In the genomic region with DNA sequence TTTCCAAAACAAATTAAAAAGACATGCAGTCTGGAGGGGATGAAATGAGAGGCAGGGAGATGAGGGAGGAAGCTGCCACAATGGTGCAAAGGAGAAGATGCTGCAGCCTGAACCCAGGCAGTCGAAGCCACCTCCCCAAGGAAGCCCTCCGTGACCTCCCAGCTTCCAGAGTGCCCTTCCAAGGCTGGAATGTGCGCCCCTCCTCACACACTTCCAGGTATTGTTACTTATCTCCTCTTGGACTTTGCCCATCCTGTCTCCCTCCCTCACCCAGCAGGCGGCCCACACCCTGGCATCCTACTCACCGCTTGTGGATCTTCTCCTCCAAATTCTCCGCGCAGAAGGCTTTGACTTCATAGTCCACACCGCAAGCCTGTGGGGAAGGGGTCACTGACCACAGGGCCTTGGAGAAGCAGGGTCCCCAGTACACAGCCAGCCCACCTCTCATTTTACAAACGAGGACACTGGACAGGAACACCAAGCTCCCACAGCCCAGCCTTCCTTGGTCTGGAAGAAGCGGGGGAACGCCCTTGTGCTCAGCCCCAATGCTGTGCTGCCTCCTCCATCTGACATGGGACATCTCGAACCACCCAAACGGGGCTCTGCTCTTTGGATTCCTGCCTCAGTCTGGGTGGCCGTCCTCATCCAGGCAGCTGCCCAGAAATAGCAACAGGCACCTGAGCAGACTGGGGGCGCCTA, we compare ENCODE assay signal across 10 cellular contexts. TPM values are rescaled to one million over a fixed set of nuclear protein-coding genes. Genes with fewer than 3 reads are reported as not detected.
DNase-seq lines count a peak whose midpoint lies in the region; ATAC-seq and TF ChIP-seq lines count a peak whose summit lies in the region.
"Had no signal": no experiment of that assay in that cellular context is flagged by ENCODE, and none has a peak within 500 bp of the region (broad histone marks: within the 10 kb centered on the region; RNA-seq: fewer than 3 reads in every experiment).

No MANE protein-coding gene starts in this region.

- H3K27ac Mint-ChIP-seq in natural killer cell: peak overlapping the region; percentile 24 to 74
- no peak overlapping the region for H3K27ac Mint-ChIP-seq in natural killer cell treated with Interleukin-12 subunit alpha and Interleukin-12 subunit beta and Interleukin-15 and Interleukin-18, amount 100 ng/mL, for 72 hours
- peak overlapping the region in 8 of 10 donors; percentile 9 to 97 (median 91) for H3K27ac Mint-ChIP-seq in naive thymus-derived CD8-positive, alpha-beta T cell

- ATAC-seq in natural killer cell (no peak), left cardiac atrium (peak in 1 of 2 donors; percentile 10), HG03354 (IDR thresholded peaks at IDR 0.05; ENCODE audit: poor library complexity, severe bottlenecking, unreplicated experiment) (no peak)
- ATAC-seq in natural killer cell treated with Interleukin-12 subunit alpha and Interleukin-12 subunit beta and Interleukin-15 and Interleukin-18, amount 100 ng/mL, for 72 hours: no peak
- no peak for ATAC-seq in naive thymus-derived CD8-positive, alpha-beta T cell

- no peaks in the 10 kb centered on the region for H3K4me1 ChIP-seq in breast epithelium

- no peaks in the 10 kb centered on the region for H3K27me3 ChIP-seq in breast epithelium
- H3K27me3 ChIP-seq: suprapubic skin had no signal

- H3K27ac ChIP-seq in breast epithelium: peak overlapping the region in 1 of 2 donors; percentile 52
- H3K27ac ChIP-seq: suprapubic skin had no signal

- intact Hi-C loops in natural killer cell (cut with micrococcal nuclease): loop anchor here (1.0 to 5.0 kb wide), 4 partner anchors 46 to 252 kb away; no protein-coding TSS in a partner anchor
- intact Hi-C loops in left cardiac atrium (cut with DNase I): loop anchor here (1.0 to 5.0 kb wide), 3 partner anchors 46 to 104 kb away; no protein-coding TSS in a partner anchor
- intact Hi-C loops in breast epithelium (cut with DNase I; ENCODE audit: low total_unique reads): loop anchor here (2.0 kb wide), 1 partner anchor 104 kb away; no protein-coding TSS in a partner anchor

- TF ChIP-seq POLR2A in breast epithelium (IDR thresholded peaks at IDR 0.05): no peak

- DNase-seq in natural killer cell: no peak
- no peak for DNase-seq in natural killer cell treated with Interleukin-12 subunit alpha and Interleukin-12 subunit beta and Interleukin-15 and Interleukin-18, amount 100 ng/mL, for 72 hours (ENCODE audit: low spot score)
- peak; percentile 55 for DNase-seq in left cardiac atrium
- no peak for DNase-seq in naive thymus-derived CD8-positive, alpha-beta T cell
- no peak for DNase-seq in NCI-H187 treated with DMSO at 0.1 percent for 48 hours (lab: John Stamatoyannopoulos, UW)
- no peak for DNase-seq in SK-N-DZ (ENCODE audit: low spot score)
- no peak for DNase-seq in breast epithelium (ENCODE audit: low spot score in 2 of 2)

- TF ChIP-seq CTCF in natural killer cell (IDR thresholded peaks at IDR 0.05) (no peak), breast epithelium (IDR thresholded peaks at IDR 0.05) (no peak)

- H3K36me3 ChIP-seq in breast epithelium: peaks cover 19% of the 10 kb centered on the region

- peaks cover 32 to 33% of the 10 kb centered on the region in 2 donors for H3K4me1 Mint-ChIP-seq in natural killer cell
- peaks cover 20 to 30% of the 10 kb centered on the region in 2 donors for H3K4me1 Mint-ChIP-seq in natural killer cell treated with Interleukin-12 subunit alpha and Interleukin-12 subunit beta and Interleukin-15 and Interleukin-18, amount 100 ng/mL, for 72 hours (ENCODE audit: low read depth in 2 of 2)
- H3K4me1 Mint-ChIP-seq in naive thymus-derived CD8-positive, alpha-beta T cell: peaks cover 29 to 49% (median 43%) of the 10 kb centered on the region in 4 donors

- H3K9me3 Mint-ChIP-seq in natural killer cell: no peaks in the 10 kb centered on the region
- no peaks in the 10 kb centered on the region for H3K9me3 Mint-ChIP-seq in natural killer cell treated with Interleukin-12 subunit alpha and Interleukin-12 subunit beta and Interleukin-15 and Interleukin-18, amount 100 ng/mL, for 72 hours
- no peaks in the 10 kb centered on the region for H3K9me3 Mint-ChIP-seq in naive thymus-derived CD8-positive, alpha-beta T cell

- POLR2A ChIA-PET in naive thymus-derived CD8-positive, alpha-beta T cell (lab: Charles Lee): interaction anchor here (0.5 to 12.3 kb wide), 12 partner anchors 9 to 332 kb away, joined by 3 to 146 read pairs (median 4); a partner anchor contains a TSS

- H3K36me3 Mint-ChIP-seq in natural killer cell: no peaks in the 10 kb centered on the region
- no peaks in the 10 kb centered on the region for H3K36me3 Mint-ChIP-seq in natural killer cell treated with Interleukin-12 subunit alpha and Interleukin-12 subunit beta and Interleukin-15 and Interleukin-18, amount 100 ng/mL, for 72 hours
- H3K36me3 Mint-ChIP-seq in naive thymus-derived CD8-positive, alpha-beta T cell: peaks cover 4 to 53% (median 23%) of the 10 kb centered on the region in 3 donors

- H3K9me3 ChIP-seq in breast epithelium: no peaks in the 10 kb centered on the region
- H3K9me3 ChIP-seq: SK-N-SH, suprapubic skin had no signal

- H3K4me3 ChIP-seq in breast epithelium: no peak overlapping the region
- H3K4me3 ChIP-seq: suprapubic skin had no signal

- no peak overlapping the region for H3K4me3 Mint-ChIP-seq in natural killer cell
- H3K4me3 Mint-ChIP-seq in natural killer cell treated with Interleukin-12 subunit alpha and Interleukin-12 subunit beta and Interleukin-15 and Interleukin-18, amount 100 ng/mL, for 72 hours: no peak overlapping the region
- H3K4me3 Mint-ChIP-seq in naive thymus-derived CD8-positive, alpha-beta T cell: no peak overlapping the region

- H3K27me3 Mint-ChIP-seq in natural killer cell (ENCODE audit: low read depth in 2 of 2): no peaks in the 10 kb centered on the region
- H3K27me3 Mint-ChIP-seq in natural killer cell treated with Interleukin-12 subunit alpha and Interleukin-12 subunit beta and Interleukin-15 and Interleukin-18, amount 100 ng/mL, for 72 hours: no peaks in the 10 kb centered on the region
- H3K27me3 Mint-ChIP-seq in naive thymus-derived CD8-positive, alpha-beta T cell: no peaks in the 10 kb centered on the region

RNA-seq across cellular contexts. Expression of a gene that starts 40.3 kb away (rescaled TPM):
- total RNA-seq in natural killer cell (under 1 TPM; 0.34 to 0.75 (median 0.45) TPM), left cardiac atrium (under 1 TPM; 0.21 to 0.42 TPM), breast epithelium (under 1 TPM in 1 of 3 donors, not detected in 2; 0.33 TPM)
- total RNA-seq in natural killer cell treated with Interleukin-12 subunit alpha and Interleukin-12 subunit beta and Interleukin-15 and Interleukin-18, amount 100 ng/mL, for 72 hours: under 1 TPM; 0.14 to 0.43 TPM
- total RNA-seq in naive thymus-derived CD8-positive, alpha-beta T cell: under 1 TPM; 0.16 TPM
- polyA plus RNA-seq in naive thymus-derived CD8-positive, alpha-beta T cell: under 1 TPM; 0.09 to 0.24 (median 0.12) TPM
- 0.06 and 0.16 TPM in 2 replicates for polyA plus RNA-seq in SK-N-DZ (2014; cell fraction: cytosol; rRNA removed)
- 0.24 TPM in 1 of 2 replicates, not detected in the other for polyA plus RNA-seq in SK-N-DZ (2014; cell fraction: nucleus; rRNA removed)

Comparison
In these comparisons a context has a peak if more than half of its experiments do, and no peak if none do; other contexts are left out.
1. H3K27ac Mint-ChIP-seq: peak in natural killer cell (2 of 2) and naive thymus-derived CD8-positive, alpha-beta T cell (8 of 10); none in natural killer cell treated with Interleukin-12 subunit alpha and Interleukin-12 subunit beta and Interleukin-15 and Interleukin-18, amount 100 ng/mL, for 72 hours (0 of 2).